Comparison of ENCODE assay signal across 24 cellular contexts in the genomic region with DNA sequence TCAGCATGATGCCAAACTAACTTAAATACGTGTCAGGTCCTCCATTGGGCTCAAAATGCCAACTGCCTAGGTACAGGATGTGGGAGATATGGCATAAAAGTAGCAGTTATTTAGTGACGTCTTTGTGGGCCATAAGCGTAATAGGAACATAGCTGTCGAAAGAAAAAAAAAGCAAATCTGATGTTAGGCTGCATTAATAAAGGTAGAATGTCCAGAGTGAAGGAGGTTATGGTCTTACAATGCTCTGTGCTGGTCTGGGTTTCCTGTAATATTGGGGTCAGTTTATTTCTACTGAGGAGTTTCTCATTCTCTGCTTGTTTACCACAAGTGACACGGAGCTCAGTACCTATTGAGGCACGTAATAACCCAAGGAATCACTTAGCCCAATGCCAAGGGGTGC. TPM values are rescaled to one million over a fixed set of nuclear protein-coding genes. Genes with fewer than 3 reads are reported as not detected.
"Had no signal": no experiment of that assay in that cellular context is flagged by ENCODE, and none has a peak within 500 bp of the region (broad histone marks: within the 10 kb centered on the region; RNA-seq: fewer than 3 reads in every experiment).

No MANE protein-coding gene starts in this region.

- H3K27me3 Mint-ChIP-seq: dendritic cell treated with granulocyte-macrophage colony-stimulating factor and Interleukin-4, amounts not matched to agents 40 ng/mL and 50 ng/mL, for 4 days; stimulated activated naive B cell treated with anti-CD40 and anti-IgM and Interleukin-4, amounts not matched to agents 10 μg/mL and 1 μg/mL and 100 μg/mL, for 72 hours; stimulated activated naive CD8-positive, alpha-beta T cell treated with anti-CD3 and anti-CD28 coated beads, Interleukin-15, amount 100 ng/mL, for 72 hours had no signal

- H3K27ac Mint-ChIP-seq: dendritic cell treated with granulocyte-macrophage colony-stimulating factor and Interleukin-4, amounts not matched to agents 40 ng/mL and 50 ng/mL, for 4 days; effector memory CD8-positive, alpha-beta T cell; immature natural killer cell; natural killer cell treated with Interleukin-12 subunit alpha and Interleukin-12 subunit beta and Interleukin-15 and Interleukin-18, amount 100 ng/mL, for 72 hours; stimulated activated naive B cell treated with anti-CD40 and anti-IgM and Interleukin-4, amounts not matched to agents 10 μg/mL and 1 μg/mL and 100 μg/mL, for 72 hours; stimulated activated naive CD8-positive, alpha-beta T cell treated with anti-CD3 and anti-CD28 coated beads, Interleukin-15, amount 100 ng/mL, for 72 hours had no signal

- H3K4me1 Mint-ChIP-seq: immature natural killer cell; stimulated activated naive CD8-positive, alpha-beta T cell treated with anti-CD3 and anti-CD28 coated beads, Interleukin-15, amount 100 ng/mL, for 72 hours had no signal

- H3K4me1 ChIP-seq: parathyroid adenoma, prostate gland, uterus had no signal

- H2AFZ ChIP-seq: parathyroid adenoma had no signal

- H3K27ac ChIP-seq: epithelial cell of prostate, esophagus muscularis mucosa, gastroesophageal sphincter, parathyroid adenoma, prostate gland, skin epidermis, upper lobe of left lung, uterus had no signal

- H3K4me3 ChIP-seq: esophagus muscularis mucosa, gastroesophageal sphincter, lung, prostate gland, skin epidermis, upper lobe of left lung, uterus had no signal

- H3K9me3 Mint-ChIP-seq: dendritic cell treated with granulocyte-macrophage colony-stimulating factor and Interleukin-4, amounts not matched to agents 40 ng/mL and 50 ng/mL, for 4 days; effector memory CD8-positive, alpha-beta T cell; immature natural killer cell; natural killer cell treated with Interleukin-12 subunit alpha and Interleukin-12 subunit beta and Interleukin-15 and Interleukin-18, amount 100 ng/mL, for 72 hours; stimulated activated naive B cell treated with anti-CD40 and anti-IgM and Interleukin-4, amounts not matched to agents 10 μg/mL and 1 μg/mL and 100 μg/mL, for 72 hours; stimulated activated naive CD8-positive, alpha-beta T cell treated with anti-CD3 and anti-CD28 coated beads, Interleukin-15, amount 100 ng/mL, for 72 hours had no signal

- H3K27me3 ChIP-seq: esophagus muscularis mucosa, gastroesophageal sphincter, upper lobe of left lung, uterus had no signal

- DNase-seq: effector memory CD8-positive, alpha-beta T cell; immature natural killer cell; left ventricle myocardium superior; mesenchymal stem cell; midbrain; occipital lobe; retina; stimulated activated CD4-positive, alpha-beta T cell treated with anti-CD3 and anti-CD28 coated beads, Interleukin-2, amount 100 ng/mL, for 24 hours; stimulated activated CD4-positive, alpha-beta T cell treated with anti-CD3 and anti-CD28 coated beads, Interleukin-4, amount 100 ng/mL, for 4 hours; stimulated activated naive B cell treated with anti-CD40 and anti-IgM and Interleukin-4, amounts not matched to agents 10 μg/mL and 1 μg/mL and 100 μg/mL, for 72 hours; stimulated activated naive CD8-positive, alpha-beta T cell treated with anti-CD3 and anti-CD28 coated beads, Interleukin-15, amount 100 ng/mL, for 72 hours; substantia nigra; upper lobe of left lung; uterus had no signal

- H3K36me3 Mint-ChIP-seq: immature natural killer cell; natural killer cell treated with Interleukin-12 subunit alpha and Interleukin-12 subunit beta and Interleukin-15 and Interleukin-18, amount 100 ng/mL, for 72 hours; stimulated activated naive B cell treated with anti-CD40 and anti-IgM and Interleukin-4, amounts not matched to agents 10 μg/mL and 1 μg/mL and 100 μg/mL, for 72 hours had no signal

- H3K9ac ChIP-seq: parathyroid adenoma had no signal

- ATAC-seq: effector memory CD8-positive, alpha-beta T cell; gastroesophageal sphincter; left ventricle myocardium superior; natural killer cell treated with Interleukin-12 subunit alpha and Interleukin-12 subunit beta and Interleukin-15 and Interleukin-18, amount 100 ng/mL, for 72 hours; sciatic nerve; stimulated activated naive B cell treated with anti-CD40 and anti-IgM and Interleukin-4, amounts not matched to agents 10 μg/mL and 1 μg/mL and 100 μg/mL, for 72 hours; stimulated activated naive CD8-positive, alpha-beta T cell treated with anti-CD3 and anti-CD28 coated beads, Interleukin-15, amount 100 ng/mL, for 72 hours had no signal

- H3K9me3 ChIP-seq: esophagus muscularis mucosa, gastroesophageal sphincter, prostate gland, upper lobe of left lung, uterus had no signal

- H3K36me3 ChIP-seq: esophagus muscularis mucosa, gastroesophageal sphincter, prostate gland, upper lobe of left lung, uterus had no signal

- H3K79me2 ChIP-seq: parathyroid adenoma had no signal

- H3K4me3 Mint-ChIP-seq: dendritic cell treated with granulocyte-macrophage colony-stimulating factor and Interleukin-4, amounts not matched to agents 40 ng/mL and 50 ng/mL, for 4 days; effector memory CD8-positive, alpha-beta T cell; immature natural killer cell; natural killer cell treated with Interleukin-12 subunit alpha and Interleukin-12 subunit beta and Interleukin-15 and Interleukin-18, amount 100 ng/mL, for 72 hours; stimulated activated naive B cell treated with anti-CD40 and anti-IgM and Interleukin-4, amounts not matched to agents 10 μg/mL and 1 μg/mL and 100 μg/mL, for 72 hours; stimulated activated naive CD8-positive, alpha-beta T cell treated with anti-CD3 and anti-CD28 coated beads, Interleukin-15, amount 100 ng/mL, for 72 hours had no signal

RNA-seq across cellular contexts. Expression of gene SYNPO, which starts 33.4 kb away (rescaled TPM):
- polyA plus RNA-seq: immature natural killer cell had no signal

RNA-seq across cellular contexts. Expression of gene MYOZ3, which starts 53.9 kb away (rescaled TPM):
- total RNA-seq: natural killer cell treated with Interleukin-12 subunit alpha and Interleukin-12 subunit beta and Interleukin-15 and Interleukin-18, amount 100 ng/mL, for 72 hours had no signal
- polyA plus RNA-seq: immature natural killer cell had no signal
